In genomic region chr1:17539526-17540254, GRCh38 we compare ENCODE assay signal across 8 cellular contexts. TPM values are rescaled to one million over a fixed set of nuclear protein-coding genes. Genes with fewer than 3 reads are reported as not detected.
A peak's percentile ranks its signal among the peaks of the same experiment; 100 is the strongest.
DNase-seq lines count a peak whose midpoint lies in the region; ATAC-seq, FAIRE-seq and TF ChIP-seq lines count a peak whose summit lies in the region.

Gene ARHGEF10L, plus strand, starts transcription at chr1:17539698. Its CDS starts 40,898 bp downstream, at chr1:17580596.

- peak within 1 kb of the TSS; percentile 85 to 89 for H3K4me3 ChIP-seq in SK-N-SH (ENCODE audit: low read depth in 2 of 2, low read length in 1 of 2)
- H3K4me3 ChIP-seq in gastroesophageal sphincter, result peak within 1 kb of the TSS; percentile 67 to 89

- H3K9me3 ChIP-seq in SK-N-SH (no peaks in the 10 kb centered on the region), gastroesophageal sphincter (no peaks in the 10 kb centered on the region)

- H2AFZ ChIP-seq in SK-N-SH (ENCODE audit: low read depth), result peak within 1 kb of the TSS; percentile 83

- H3F3A ChIP-seq in SK-N-SH (replicated peaks; ENCODE audit: insufficient read depth), result peaks cover 7% of the 10 kb centered on the region

- 0% methylated on average over 26 of the region's 105 CpGs for WGBS in SK-N-SH (ENCODE audit: low lambda C conversion rate)
- WGBS in gastroesophageal sphincter (ENCODE audit: low coverage in 1 of 2), 2 donors, result 0% methylated on average over 3 of the region's 105 CpGs; no CpG with 5 or more reads in 1 of the 2 donors

- TF ChIP-seq EP300 in SK-N-SH (IDR thresholded peaks at IDR 0.05; ENCODE audit: borderline replicate concordance in 1 of 2, low read depth in 1 of 2, low read length in 1 of 2), result no peak
- TF ChIP-seq EP300 in gastroesophageal sphincter (IDR thresholded peaks at IDR 0.05), result no peak

- H3K79me2 ChIP-seq in SK-N-SH (ENCODE audit: insufficient read depth), result peaks cover 48% of the 10 kb centered on the region

- DNase-seq in GM12891 (ENCODE audit: insufficient read length, low spot score) (no peak), SK-N-SH (peak; percentile 88), occipital lobe (lab: John Stamatoyannopoulos, UW) (no peak), cortex of kidney (lab: John Stamatoyannopoulos, UW) (no peak), erythroblast (lab: John Stamatoyannopoulos, UW) (no peak)

- H3K27me3 ChIP-seq in SK-N-SH (ENCODE audit: insufficient read depth) (no peaks in the 10 kb centered on the region), gastroesophageal sphincter (no peaks in the 10 kb centered on the region)

- peaks cover 8 to 24% of the 10 kb centered on the region in 2 experiments for H3K4me1 ChIP-seq in SK-N-SH (ENCODE audit: control insufficient read depth in 1 of 2, insufficient read depth in 2 of 2, low read depth in 1 of 2, low read length in 1 of 2)
- H3K4me1 ChIP-seq in gastroesophageal sphincter, result peaks cover 0 to 90% (median 21%) of the 10 kb centered on the region in 3 donors

- FAIRE-seq in GM12891 (lab: Jason Lieb, UNC), result peak; percentile 56

- no peak for TF ChIP-seq POLR2A in GM12891 (IDR thresholded peaks at IDR 0.05; ENCODE audit: low read depth, low read length)
- TF ChIP-seq POLR2A in gastroesophageal sphincter (IDR thresholded peaks at IDR 0.05), result peak in 1 of 2 donors; percentile 52
- no peak for TF ChIP-seq POLR2A in erythroblast (IDR thresholded peaks at IDR 0.05; ENCODE audit: low read length)

- H3K9ac ChIP-seq in SK-N-SH, result peak within 1 kb of the TSS; percentile 91

- TF ChIP-seq RAD21 in SK-N-SH (IDR thresholded peaks at IDR 0.05; ENCODE audit: low read length), result no peak

- CTCF ChIA-PET in SK-N-SH (lab: Yijun Ruan, JAX), result interaction anchor here (0.8 to 1.2 kb wide), 2 partner anchors 32 kb away, joined by 3 read pairs; no protein-coding TSS in a partner anchor

- H4K20me1 ChIP-seq in SK-N-SH (ENCODE audit: insufficient read depth), result no peaks in the 10 kb centered on the region

- H3K4me2 ChIP-seq in SK-N-SH, result peak within 1 kb of the TSS; percentile 95

- H3K27ac ChIP-seq in SK-N-SH (ENCODE audit: low read depth in 2 of 2, low read length in 1 of 2) (peak within 1 kb of the TSS; percentile 82 to 92), gastroesophageal sphincter (peak within 1 kb of the TSS; percentile 96 to 99 (median 98))

- ATAC-seq in gastroesophageal sphincter, result peak; percentile 70
- ATAC-seq in GM21723 (IDR thresholded peaks at IDR 0.05; ENCODE audit: unreplicated experiment), result no peak
- no peak for ATAC-seq in HG03025 (IDR thresholded peaks at IDR 0.05; ENCODE audit: low FRiP score, unreplicated experiment)

- H3K36me3 ChIP-seq in SK-N-SH (replicated peaks in 1 of 2; ENCODE audit: control insufficient read depth in 1 of 2, insufficient read depth in 2 of 2, low read length in 1 of 2) (no peaks in the 10 kb centered on the region), gastroesophageal sphincter (no peaks in the 10 kb centered on the region)

- H3K9me2 ChIP-seq in SK-N-SH, result no peaks in the 10 kb centered on the region

- TF ChIP-seq CTCF in SK-N-SH (IDR thresholded peaks at IDR 0.05) (no peak), gastroesophageal sphincter (IDR thresholded peaks at IDR 0.05) (peak in 1 of 4 experiments; percentile 5)

- POLR2A ChIA-PET in SK-N-SH (lab: Yijun Ruan, JAX), result interaction anchor here (0.9 to 1.3 kb wide), 2 partner anchors 47 to 55 kb away, joined by 3 read pairs; no protein-coding TSS in a partner anchor

TF ChIP-seq in GM12891, 5 proteins besides CTCF, POLR2A, EP300 and RAD21:
- TF ChIP-seq POLR2AphosphoS5 (IDR thresholded peaks at IDR 0.05; ENCODE audit: low read depth, low read length), result no peak
- TF ChIP-seq POU2F2 (IDR thresholded peaks at IDR 0.05; ENCODE audit: low read depth, low read length), result no peak
- TF ChIP-seq TAF1 (IDR thresholded peaks at IDR 0.05; ENCODE audit: low read depth, low read length), result no peak
- TF ChIP-seq SPI1 (IDR thresholded peaks at IDR 0.05; ENCODE audit: low read depth, low read length), result no peak
- no peak for TF ChIP-seq PAX5 (IDR thresholded peaks at IDR 0.05; ENCODE audit: insufficient read depth, low read length, severe bottlenecking)
TF ChIP-seq in GM12891: peak in this region for 0.

TF ChIP-seq in SK-N-SH, 30 proteins besides CTCF, POLR2A, EP300 and RAD21:
- no peak for TF ChIP-seq TCF12 (IDR thresholded peaks at IDR 0.05)
- TF ChIP-seq MXI1 (IDR thresholded peaks at IDR 0.05; ENCODE audit: low read depth, low read length), result peak; percentile 21; the same call in 1 of the 2 replicates
- no peak for TF ChIP-seq REST (IDR thresholded peaks at IDR 0.05; ENCODE audit: low read depth, low read length)
- TF ChIP-seq NRF1 (IDR thresholded peaks at IDR 0.05; ENCODE audit: low read depth, low read length), result no peak
- no peak for TF ChIP-seq GATA2 (CRISPR knock-in tag; IDR thresholded peaks at IDR 0.05)
- TF ChIP-seq EZH2phosphoT487 (IDR thresholded peaks at IDR 0.05; ENCODE audit: borderline replicate concordance, low read depth), result no peak
- TF ChIP-seq NFIC (IDR thresholded peaks at IDR 0.05; ENCODE audit: borderline replicate concordance), result no peak

RNA-seq across cellular contexts. Expression of gene ARHGEF10L, which starts in this region (rescaled TPM):
- polyA plus RNA-seq in GM12891 (2012; ENCODE audit: low read depth, missing spikeins), result 1.1 TPM
- 12.5 and 12.6 TPM in 2 replicates for polyA plus RNA-seq in SK-N-SH (2012; rRNA removed)
- 3.7 and 6.3 TPM in 2 replicates for polyA plus RNA-seq in SK-N-SH (2012; cell fraction: cytosol; rRNA removed)
- polyA plus RNA-seq in SK-N-SH (2012; cell fraction: nucleus; rRNA removed), result 35.6 and 35.9 TPM in 2 replicates
- total RNA-seq in gastroesophageal sphincter (10 to 100 TPM; 50.9 to 97.0 (median 80.3) TPM), occipital lobe (22.3 TPM)
